Comparison of ENCODE assay signal across 1 cellular context in the genomic region with DNA sequence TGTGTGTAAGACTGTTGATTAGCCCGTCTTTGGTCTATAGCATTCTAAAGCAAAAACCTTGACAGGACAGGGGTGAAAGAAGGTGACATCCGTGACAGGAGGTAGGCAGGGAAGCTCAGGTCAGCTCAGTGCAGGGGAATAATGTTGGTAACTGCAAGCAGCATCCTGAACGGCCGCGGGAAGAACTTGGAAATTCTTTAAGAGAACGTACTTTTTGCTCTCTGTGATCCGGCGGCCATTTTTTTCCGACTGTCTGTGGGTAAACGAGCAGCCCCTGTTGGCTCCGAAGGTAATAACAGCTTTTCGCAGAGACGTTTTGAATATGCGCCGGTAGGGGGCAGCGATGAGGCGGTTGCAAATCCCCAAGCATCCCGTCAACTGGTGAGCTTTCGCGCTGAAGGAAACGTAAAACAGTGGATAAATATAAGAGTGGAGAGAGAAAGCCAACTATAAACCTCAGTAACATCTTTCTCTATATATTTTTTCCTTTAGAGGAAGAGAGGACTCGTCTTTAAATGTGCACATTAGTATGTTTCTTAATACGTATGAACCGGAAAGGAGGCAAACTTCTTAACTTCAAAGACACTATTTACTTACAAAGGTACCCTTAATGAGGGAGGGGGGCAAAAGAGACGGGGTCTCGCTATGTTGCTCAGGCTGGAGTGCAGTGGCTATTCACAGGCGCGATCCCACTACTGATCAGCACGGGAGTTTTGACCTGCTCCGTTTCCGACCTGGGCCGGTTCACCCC.
TF ChIP-seq lines count a peak whose summit lies in the region.

No MANE protein-coding gene starts in this region.

TF ChIP-seq in HepG2, 621 proteins besides CTCF, POLR2A, EP300 and RAD21 (continued from another document and continues in another):
- TF ChIP-seq ZNF615 (CRISPR knock-in tag; IDR thresholded peaks at IDR 0.05; ENCODE audit: borderline replicate concordance) (peak; percentile 66; the same call in 1 of the 2 replicates), CEBPG (CRISPR knock-in tag; IDR thresholded peaks at IDR 0.05) (peak; percentile 31; the same call in 1 of the 2 replicates), U2AF1 (optimal IDR thresholded peaks at IDR 0.05; ENCODE audit: low read depth, low read length) (peak; percentile 52), ZBTB10 (CRISPR knock-in tag; IDR thresholded peaks at IDR 0.05; ENCODE audit: borderline replicate concordance) (peak; percentile 8; the same call in 1 of the 2 replicates), PRPF4 (IDR thresholded peaks at IDR 0.05; ENCODE audit: low read depth, low read length, poor library complexity, severe bottlenecking) (peak; percentile 99), ZBTB33 (CRISPR knock-in tag; IDR thresholded peaks at IDR 0.05) (peak; percentile 98), ZNF644 (CRISPR knock-in tag; IDR thresholded peaks at IDR 0.05; ENCODE audit: low read depth) (no peak), ZC3H13 (CRISPR knock-in tag; IDR thresholded peaks at IDR 0.05) (no peak), MATR3 (CRISPR knock-in tag; IDR thresholded peaks at IDR 0.05) (no peak), ATF7-NPFF (CRISPR knock-in tag; IDR thresholded peaks at IDR 0.05; ENCODE audit: low read depth) (no peak), ZNF543 (CRISPR knock-in tag; IDR thresholded peaks at IDR 0.05) (peak; percentile 95), RAD51 (IDR thresholded peaks at IDR 0.05; ENCODE audit: borderline replicate concordance) (no peak), PCBP1 (IDR thresholded peaks at IDR 0.05; ENCODE audit: borderline replicate concordance, low read depth, low read length) (0 out of 2 replicates have a peak, but pooled peaks have one; percentile 21), REXO4 (CRISPR knock-in tag; IDR thresholded peaks at IDR 0.05; ENCODE audit: borderline replicate concordance) (no peak), ZNF780A (CRISPR knock-in tag; IDR thresholded peaks at IDR 0.05) (no peak), ZNF121 (CRISPR knock-in tag; IDR thresholded peaks at IDR 0.05) (peak; percentile 95), TBX2 (CRISPR knock-in tag; IDR thresholded peaks at IDR 0.05; ENCODE audit: borderline replicate concordance) (no peak), FOXM1 (CRISPR knock-in tag; IDR thresholded peaks at IDR 0.05) (no peak), SMYD3 (CRISPR knock-in tag; IDR thresholded peaks at IDR 0.05) (0 out of 2 replicates have a peak, but pooled peaks have one; percentile 18), ZNF205 (CRISPR knock-in tag; IDR thresholded peaks at IDR 0.05) (0 out of 2 replicates have a peak, but pooled peaks have one; percentile 8), CC2D1A (CRISPR knock-in tag; IDR thresholded peaks at IDR 0.05) (no peak), PRMT3 (CRISPR knock-in tag; IDR thresholded peaks at IDR 0.05; ENCODE audit: borderline replicate concordance, low read depth) (0 out of 2 replicates have a peak, but pooled peaks have one; percentile 22), ZNF782 (CRISPR knock-in tag; IDR thresholded peaks at IDR 0.05; ENCODE audit: borderline replicate concordance) (no peak), ATF7 (IDR thresholded peaks at IDR 0.05) (no peak), ATF7 (CRISPR knock-in tag; IDR thresholded peaks at IDR 0.05) (no peak), XRCC5 (optimal IDR thresholded peaks at IDR 0.05; ENCODE audit: low read length) (no peak), TFDP1 (CRISPR knock-in tag; IDR thresholded peaks at IDR 0.05; ENCODE audit: borderline replicate concordance) (no peak), FOXA3 (CRISPR knock-in tag; IDR thresholded peaks at IDR 0.05) (peak; percentile 39; the same call in 1 of the 2 replicates), ZNF816 (CRISPR knock-in tag; IDR thresholded peaks at IDR 0.05; ENCODE audit: borderline replicate concordance) (no peak), ZNF234 (CRISPR knock-in tag; conservative IDR thresholded peaks at IDR 0.05) (no peak), TAF15 (IDR thresholded peaks at IDR 0.05; ENCODE audit: low read depth, low read length, poor library complexity, severe bottlenecking) (no peak), RNF219 (CRISPR knock-in tag; IDR thresholded peaks at IDR 0.05) (0 out of 2 replicates have a peak, but pooled peaks have one; percentile 57), ZNF724P (CRISPR knock-in tag; IDR thresholded peaks at IDR 0.05; ENCODE audit: borderline replicate concordance) (no peak), ZNF3 (CRISPR knock-in tag; IDR thresholded peaks at IDR 0.05) (0 out of 2 replicates have a peak, but pooled peaks have one; percentile 7), ZSCAN12 (CRISPR knock-in tag; IDR thresholded peaks at IDR 0.05) (no peak), MAF1 (CRISPR knock-in tag; IDR thresholded peaks at IDR 0.05; ENCODE audit: borderline replicate concordance) (0 out of 2 replicates have a peak, but pooled peaks have one; percentile 21), ZNF777 (CRISPR knock-in tag; IDR thresholded peaks at IDR 0.05) (peak; percentile 8; the same call in 1 of the 2 replicates), PAWR (CRISPR knock-in tag; IDR thresholded peaks at IDR 0.05; ENCODE audit: borderline replicate concordance) (no peak; the same call in 1 of the 2 replicates), MAFF (IDR thresholded peaks at IDR 0.05; ENCODE audit: low read depth, low read length) (no peak), HDAC1 (CRISPR knock-in tag; IDR thresholded peaks at IDR 0.05) (0 out of 2 replicates have a peak, but pooled peaks have one; percentile 10), NCOA2 (CRISPR knock-in tag; IDR thresholded peaks at IDR 0.05) (no peak; the same call in 1 of the 2 replicates), ZNF33A (CRISPR knock-in tag; IDR thresholded peaks at IDR 0.05; ENCODE audit: borderline replicate concordance) (no peak), HNRNPL (IDR thresholded peaks at IDR 0.05; ENCODE audit: low read depth, low read length) (no peak), SMAD3 (CRISPR knock-in tag; IDR thresholded peaks at IDR 0.05) (peak; percentile 60; the same call in 1 of the 2 replicates), PHB2 (IDR thresholded peaks at IDR 0.05; ENCODE audit: partially characterized antibody) (no peak)
- TF ChIP-seq, protein P1, sequence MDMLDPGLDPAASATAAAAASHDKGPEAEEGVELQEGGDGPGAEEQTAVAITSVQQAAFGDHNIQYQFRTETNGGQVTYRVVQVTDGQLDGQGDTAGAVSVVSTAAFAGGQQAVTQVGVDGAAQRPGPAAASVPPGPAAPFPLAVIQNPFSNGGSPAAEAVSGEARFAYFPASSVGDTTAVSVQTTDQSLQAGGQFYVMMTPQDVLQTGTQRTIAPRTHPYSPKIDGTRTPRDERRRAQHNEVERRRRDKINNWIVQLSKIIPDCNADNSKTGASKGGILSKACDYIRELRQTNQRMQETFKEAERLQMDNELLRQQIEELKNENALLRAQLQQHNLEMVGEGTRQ (IDR thresholded peaks at IDR 0.05; ENCODE audit: low read depth, low read length) = no peak
- TF ChIP-seq, protein P1 (CRISPR knock-in tag; IDR thresholded peaks at IDR 0.05; ENCODE audit: borderline replicate concordance) = no peak
- TF ChIP-seq, protein P2, sequence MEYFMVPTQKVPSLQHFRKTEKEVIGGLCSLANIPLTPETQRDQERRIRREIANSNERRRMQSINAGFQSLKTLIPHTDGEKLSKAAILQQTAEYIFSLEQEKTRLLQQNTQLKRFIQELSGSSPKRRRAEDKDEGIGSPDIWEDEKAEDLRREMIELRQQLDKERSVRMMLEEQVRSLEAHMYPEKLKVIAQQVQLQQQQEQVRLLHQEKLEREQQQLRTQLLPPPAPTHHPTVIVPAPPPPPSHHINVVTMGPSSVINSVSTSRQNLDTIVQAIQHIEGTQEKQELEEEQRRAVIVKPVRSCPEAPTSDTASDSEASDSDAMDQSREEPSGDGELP (IDR thresholded peaks at IDR 0.05; ENCODE audit: borderline replicate concordance, low read depth) = no peak
- TF ChIP-seq, protein P3, sequence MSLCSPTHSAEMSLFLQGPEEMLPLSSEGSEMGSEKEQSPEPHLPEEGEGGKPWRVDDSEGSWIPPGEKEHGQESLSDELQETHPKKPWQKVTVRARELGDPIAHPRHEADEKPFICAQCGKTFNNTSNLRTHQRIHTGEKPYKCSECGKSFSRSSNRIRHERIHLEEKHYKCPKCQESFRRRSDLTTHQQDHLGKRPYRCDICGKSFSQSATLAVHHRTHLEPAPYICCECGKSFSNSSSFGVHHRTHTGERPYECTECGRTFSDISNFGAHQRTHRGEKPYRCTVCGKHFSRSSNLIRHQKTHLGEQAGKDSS (CRISPR knock-in tag; IDR thresholded peaks at IDR 0.05; ENCODE audit: borderline replicate concordance, low read depth) = 0 out of 2 replicates have a peak, but pooled peaks have one; percentile 21
- TF ChIP-seq, protein P4, sequence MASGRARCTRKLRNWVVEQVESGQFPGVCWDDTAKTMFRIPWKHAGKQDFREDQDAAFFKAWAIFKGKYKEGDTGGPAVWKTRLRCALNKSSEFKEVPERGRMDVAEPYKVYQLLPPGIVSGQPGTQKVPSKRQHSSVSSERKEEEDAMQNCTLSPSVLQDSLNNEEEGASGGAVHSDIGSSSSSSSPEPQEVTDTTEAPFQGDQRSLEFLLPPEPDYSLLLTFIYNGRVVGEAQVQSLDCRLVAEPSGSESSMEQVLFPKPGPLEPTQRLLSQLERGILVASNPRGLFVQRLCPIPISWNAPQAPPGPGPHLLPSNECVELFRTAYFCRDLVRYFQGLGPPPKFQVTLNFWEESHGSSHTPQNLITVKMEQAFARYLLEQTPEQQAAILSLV (CRISPR knock-in tag; IDR thresholded peaks at IDR 0.05; ENCODE audit: borderline replicate concordance) = no peak
